In genomic region chr19:32971715-32972540, GRCh38 we compare ENCODE assay signal across 8 cellular contexts. TPM values are rescaled to one million over a fixed set of nuclear protein-coding genes. Genes with fewer than 3 reads are reported as not detected.
DNase-seq lines count a peak whose midpoint lies in the region; ATAC-seq and TF ChIP-seq lines count a peak whose summit lies in the region.

TSS of gene CEP89 (minus strand) at chr19:32971958. CDS start at chr19:32971874, 84 bp downstream.
TSS of gene FAAP24 (plus strand) at chr19:32972242. CDS start at chr19:32973197, 955 bp downstream.

- peak within 1 kb of the TSS; percentile 40 for H3K27ac ChIP-seq in urinary bladder (ENCODE audit: low read depth)

- peak; percentile 97 for DNase-seq in GM13977 (ENCODE audit: low spot score)
- DNase-seq in NCI-H146 (lab: John Stamatoyannopoulos, UW): peak; percentile 99
- DNase-seq in T-cell: peak; percentile 92 to 99 (median 97)
- DNase-seq in amniotic stem cell (lab: John Stamatoyannopoulos, UW): peak; percentile 96
- DNase-seq in left ventricle myocardium superior: peak; percentile 97
- DNase-seq in progenitor cell of endocrine pancreas (ENCODE audit: low spot score, unreplicated experiment): peak; percentile 97

- CTCF ChIA-PET in T-cell (lab: Charles Lee): interaction anchor here (0.5 to 1.2 kb wide), 8 partner anchors 10 to 1552 kb away, joined by 3 to 8 read pairs (median 4); no protein-coding TSS in a partner anchor

- H3K27ac Mint-ChIP-seq in T-cell: peak within 1 kb of the TSS; percentile 95 to 97
- H3K27ac Mint-ChIP-seq in progenitor cell of endocrine pancreas: peak within 1 kb of the TSS; percentile 97

- ATAC-seq in HG02870 (IDR thresholded peaks at IDR 0.05; ENCODE audit: unreplicated experiment): peak; percentile 99
- ATAC-seq in T-cell (replicated peaks in 1 of 4): peak; percentile 97 to 100 (median 100)
- peak; percentile 99 for ATAC-seq in left ventricle myocardium superior

- 2% methylated on average over 57 of the region's 57 CpGs for WGBS in urinary bladder

- in situ Hi-C loops in GM13977 (cut with MboI; ENCODE audit: low pct_unique_long_range_greater_than_20kb, low sequenced_read_pairs, unreplicated experiment): loop anchor here (10.0 kb wide), 1 partner anchor 143 kb away; no protein-coding TSS in a partner anchor

- intact Hi-C loops in left ventricle myocardium superior (cut with micrococcal nuclease): no loop called here

- no peaks in the 10 kb centered on the region for H3K4me1 ChIP-seq in urinary bladder (ENCODE audit: insufficient read depth)

- no peaks in the 10 kb centered on the region for H3K36me3 ChIP-seq in urinary bladder (ENCODE audit: insufficient read depth)

- TF ChIP-seq CTCF in GM13977 (IDR thresholded peaks at IDR 0.05; ENCODE audit: extremely low read depth, insufficient read depth, missing control alignments): no peak
- no peak for TF ChIP-seq CTCF in progenitor cell of endocrine pancreas (IDR thresholded peaks at IDR 0.05; ENCODE audit: unreplicated experiment)

- H3K27me3 Mint-ChIP-seq in T-cell (no peaks in the 10 kb centered on the region), progenitor cell of endocrine pancreas (no peaks in the 10 kb centered on the region)

- H3K4me3 ChIP-seq in urinary bladder (ENCODE audit: low read depth, low read length): peak within 1 kb of the TSS; percentile 83

- H3K4me1 Mint-ChIP-seq in T-cell: peaks cover 16 to 23% (median 19%) of the 10 kb centered on the region in 3 donors
- peaks cover 8% of the 10 kb centered on the region for H3K4me1 Mint-ChIP-seq in progenitor cell of endocrine pancreas (ENCODE audit: low read depth)

- H3K9me3 Mint-ChIP-seq in T-cell (no peaks in the 10 kb centered on the region), progenitor cell of endocrine pancreas (ENCODE audit: low read depth) (no peaks in the 10 kb centered on the region)

- peaks cover 8% of the 10 kb centered on the region for H3K36me3 Mint-ChIP-seq in T-cell
- peaks cover 7% of the 10 kb centered on the region for H3K36me3 Mint-ChIP-seq in progenitor cell of endocrine pancreas (ENCODE audit: insufficient read depth)

- POLR2A ChIA-PET in T-cell (lab: Charles Lee): no interaction called here

- H3K4me3 Mint-ChIP-seq in T-cell (peak within 1 kb of the TSS; percentile 91 to 99 (median 98)), progenitor cell of endocrine pancreas (ENCODE audit: low read depth) (peak within 1 kb of the TSS; percentile 100)

RNA-seq across cellular contexts. Expression of gene CEP89, which starts in this region (rescaled TPM):
- 10 to 100 TPM in 3 of 5 donors, 1 to 10 TPM in 2; 8.1 to 19.9 (median 16.6) TPM for total RNA-seq in T-cell
- total RNA-seq in left ventricle myocardium superior: 9.2 TPM
- 41.4 and 47.3 TPM in 2 replicates for total RNA-seq in progenitor cell of endocrine pancreas
- 13.9 TPM for total RNA-seq in urinary bladder
- 15.4 TPM for polyA plus RNA-seq in urinary bladder

RNA-seq across cellular contexts. Expression of gene FAAP24, which starts in this region (rescaled TPM):
- total RNA-seq in T-cell (1 to 10 TPM; 1.1 to 3.2 (median 1.7) TPM), left ventricle myocardium superior (not detected), progenitor cell of endocrine pancreas (3.4 and 4.7 TPM in 2 replicates), urinary bladder (2.4 TPM)
- polyA plus RNA-seq in urinary bladder: 2.9 TPM

Comparison
In these comparisons a context has a peak if more than half of its experiments do, and no peak if none do; other contexts are left out.
1. Peak in every context shown above with its lines: DNase-seq, ATAC-seq, H3K4me3 ChIP-seq and H3K27ac ChIP-seq.